In the genomic region with DNA sequence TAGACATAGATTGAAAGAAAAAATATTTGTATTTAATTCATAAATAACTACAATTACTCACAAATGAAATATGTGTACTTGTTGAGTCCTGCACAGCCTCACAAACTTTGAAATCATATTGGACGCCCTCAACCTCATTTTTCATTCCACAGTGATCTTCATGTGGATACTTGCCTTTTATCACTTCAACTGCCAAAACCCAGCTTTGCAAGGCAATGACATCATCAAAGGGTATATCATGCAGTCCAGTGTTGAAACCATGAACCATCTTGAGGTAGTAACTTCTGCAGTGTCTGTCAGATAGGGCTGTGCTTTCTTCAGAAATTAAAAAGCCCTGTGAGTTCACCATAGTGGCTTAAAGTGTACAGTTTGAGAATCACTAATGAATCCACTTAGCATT, we compare ENCODE assay signal across 1 cellular context.
TF ChIP-seq lines count a peak whose summit lies in the region.

No MANE protein-coding gene starts in this region.

TF ChIP-seq in HEK293, 187 proteins besides CTCF, POLR2A, EP300 and RAD21 (continued from another document):
- TF ChIP-seq, protein P1, sequence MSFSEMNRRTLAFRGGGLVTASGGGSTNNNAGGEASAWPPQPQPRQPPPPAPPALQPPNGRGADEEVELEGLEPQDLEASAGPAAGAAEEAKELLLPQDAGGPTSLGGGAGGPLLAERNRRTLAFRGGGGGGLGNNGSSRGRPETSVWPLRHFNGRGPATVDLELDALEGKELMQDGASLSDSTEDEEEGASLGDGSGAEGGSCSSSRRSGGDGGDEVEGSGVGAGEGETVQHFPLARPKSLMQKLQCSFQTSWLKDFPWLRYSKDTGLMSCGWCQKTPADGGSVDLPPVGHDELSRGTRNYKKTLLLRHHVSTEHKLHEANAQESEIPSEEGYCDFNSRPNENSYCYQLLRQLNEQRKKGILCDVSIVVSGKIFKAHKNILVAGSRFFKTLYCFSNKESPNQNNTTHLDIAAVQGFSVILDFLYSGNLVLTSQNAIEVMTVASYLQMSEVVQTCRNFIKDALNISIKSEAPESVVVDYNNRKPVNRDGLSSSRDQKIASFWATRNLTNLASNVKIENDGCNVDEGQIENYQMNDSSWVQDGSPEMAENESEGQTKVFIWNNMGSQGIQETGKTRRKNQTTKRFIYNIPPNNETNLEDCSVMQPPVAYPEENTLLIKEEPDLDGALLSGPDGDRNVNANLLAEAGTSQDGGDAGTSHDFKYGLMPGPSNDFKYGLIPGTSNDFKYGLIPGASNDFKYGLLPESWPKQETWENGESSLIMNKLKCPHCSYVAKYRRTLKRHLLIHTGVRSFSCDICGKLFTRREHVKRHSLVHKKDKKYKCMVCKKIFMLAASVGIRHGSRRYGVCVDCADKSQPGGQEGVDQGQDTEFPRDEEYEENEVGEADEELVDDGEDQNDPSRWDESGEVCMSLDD (tag by site-specific recombination; IDR thresholded peaks at IDR 0.05) = no peak
- TF ChIP-seq RBAK (tag by site-specific recombination; IDR thresholded peaks at IDR 0.05) = no peak
- TF ChIP-seq, protein P2, sequence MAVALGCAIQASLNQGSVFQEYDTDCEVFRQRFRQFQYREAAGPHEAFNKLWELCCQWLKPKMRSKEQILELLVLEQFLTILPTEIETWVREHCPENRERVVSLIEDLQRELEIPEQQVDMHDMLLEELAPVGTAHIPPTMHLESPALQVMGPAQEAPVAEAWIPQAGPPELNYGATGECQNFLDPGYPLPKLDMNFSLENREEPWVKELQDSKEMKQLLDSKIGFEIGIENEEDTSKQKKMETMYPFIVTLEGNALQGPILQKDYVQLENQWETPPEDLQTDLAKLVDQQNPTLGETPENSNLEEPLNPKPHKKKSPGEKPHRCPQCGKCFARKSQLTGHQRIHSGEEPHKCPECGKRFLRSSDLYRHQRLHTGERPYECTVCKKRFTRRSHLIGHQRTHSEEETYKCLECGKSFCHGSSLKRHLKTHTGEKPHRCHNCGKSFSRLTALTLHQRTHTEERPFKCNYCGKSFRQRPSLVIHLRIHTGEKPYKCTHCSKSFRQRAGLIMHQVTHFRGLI (tag by site-specific recombination; IDR thresholded peaks at IDR 0.05) = no peak
- TF ChIP-seq ZBTB21 (tag by site-specific recombination; IDR thresholded peaks at IDR 0.05) = no peak
TF ChIP-seq in HEK293: peak in this region for 2.
